Comparison of ENCODE assay signal across 16 cellular contexts in the genomic region with DNA sequence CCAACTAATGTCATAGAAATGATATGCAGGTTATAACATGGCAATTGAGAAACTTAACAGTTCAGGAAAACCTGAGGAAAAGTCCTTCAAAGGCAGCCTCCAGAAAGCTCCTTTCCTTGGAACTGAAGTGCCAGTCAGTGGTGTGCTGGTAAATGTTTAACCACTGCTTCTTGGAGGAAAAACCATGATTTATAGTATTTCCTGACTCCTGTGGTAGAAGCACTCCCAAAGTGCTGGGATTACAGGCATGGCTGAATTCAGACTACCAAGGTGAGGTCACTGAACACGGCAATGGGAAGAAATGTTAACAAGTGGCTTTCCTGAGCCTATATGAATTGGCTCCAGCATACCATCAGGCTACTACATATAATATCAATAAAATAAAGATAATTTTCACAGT.
"Had no signal": no experiment of that assay in that cellular context is flagged by ENCODE, and none has a peak within 500 bp of the region (broad histone marks: within the 10 kb centered on the region; RNA-seq: fewer than 3 reads in every experiment).

No MANE protein-coding gene starts in this region.

- ATAC-seq: body of pancreas; left lobe of liver; right cardiac atrium; stimulated activated naive CD8-positive, alpha-beta T cell treated with anti-CD3 and anti-CD28 coated beads, Interleukin-15, Interleukin-2, amounts not matched to agents 100 U/mL and 50 U/mL, for 24 hours had no signal

- H3K36me3 ChIP-seq: adrenal gland, suprapubic skin had no signal

- H3K9me3 Mint-ChIP-seq: activated naive CD4-positive, alpha-beta T cell treated with anti-CD3 and anti-CD28 coated beads, Interleukin-2, amount 10 ng/mL, durations not matched to agents 7 days and 5 days; activated T-helper 2 cell treated with anti-CD3 and anti-CD28 coated beads, Interferon-gamma antibody, Interleukin-2, Interleukin-4, amounts not matched to agents 10 μg/mL and 5 μg/mL and 100 μg/mL, durations not matched to agents 14 hours and 24 hours and 36 hours; naive B cell; type B pancreatic cell had no signal

- H3K4me1 ChIP-seq: adrenal gland, body of pancreas, suprapubic skin had no signal

- H3K27ac Mint-ChIP-seq: activated naive CD4-positive, alpha-beta T cell treated with anti-CD3 and anti-CD28 coated beads, Interleukin-2, amount 10 ng/mL, durations not matched to agents 7 days and 5 days; activated T-helper 2 cell treated with anti-CD3 and anti-CD28 coated beads, Interferon-gamma antibody, Interleukin-2, Interleukin-4, amounts not matched to agents 10 μg/mL and 5 μg/mL and 100 μg/mL, durations not matched to agents 14 hours and 24 hours and 36 hours; naive B cell; type B pancreatic cell had no signal

- DNase-seq: activated naive CD4-positive, alpha-beta T cell treated with anti-CD3 and anti-CD28 coated beads, Interleukin-2, amount 10 ng/mL, durations not matched to agents 7 days and 5 days; activated T-cell treated with anti-CD3 and anti-CD28 coated beads, Interleukin-2, amount 50 U/mL, for 1 hour; adrenal gland; body of pancreas; caudate nucleus; effector CD8-positive, alpha-beta T cell; foreskin fibroblast; naive B cell; nucleus accumbens; right cardiac atrium; stimulated activated naive CD8-positive, alpha-beta T cell treated with anti-CD3 and anti-CD28 coated beads, Interleukin-15, Interleukin-2, amounts not matched to agents 100 U/mL and 50 U/mL, for 24 hours had no signal

- H3K4me3 Mint-ChIP-seq: activated naive CD4-positive, alpha-beta T cell treated with anti-CD3 and anti-CD28 coated beads, Interleukin-2, amount 10 ng/mL, durations not matched to agents 7 days and 5 days; naive B cell; type B pancreatic cell had no signal

- H3K36me3 Mint-ChIP-seq: activated naive CD4-positive, alpha-beta T cell treated with anti-CD3 and anti-CD28 coated beads, Interleukin-2, amount 10 ng/mL, durations not matched to agents 7 days and 5 days; naive B cell; type B pancreatic cell had no signal

- H3K27ac ChIP-seq: adrenal gland, body of pancreas, coronary artery, suprapubic skin had no signal

- H3K4me3 ChIP-seq: adrenal gland, body of pancreas, coronary artery, suprapubic skin had no signal

- H3K27me3 Mint-ChIP-seq: activated naive CD4-positive, alpha-beta T cell treated with anti-CD3 and anti-CD28 coated beads, Interleukin-2, amount 10 ng/mL, durations not matched to agents 7 days and 5 days; naive B cell; type B pancreatic cell had no signal

- H3K4me1 Mint-ChIP-seq: activated naive CD4-positive, alpha-beta T cell treated with anti-CD3 and anti-CD28 coated beads, Interleukin-2, amount 10 ng/mL, durations not matched to agents 7 days and 5 days; naive B cell had no signal

- H3K27me3 ChIP-seq: adrenal gland, body of pancreas, suprapubic skin had no signal
